In the genomic region with DNA sequence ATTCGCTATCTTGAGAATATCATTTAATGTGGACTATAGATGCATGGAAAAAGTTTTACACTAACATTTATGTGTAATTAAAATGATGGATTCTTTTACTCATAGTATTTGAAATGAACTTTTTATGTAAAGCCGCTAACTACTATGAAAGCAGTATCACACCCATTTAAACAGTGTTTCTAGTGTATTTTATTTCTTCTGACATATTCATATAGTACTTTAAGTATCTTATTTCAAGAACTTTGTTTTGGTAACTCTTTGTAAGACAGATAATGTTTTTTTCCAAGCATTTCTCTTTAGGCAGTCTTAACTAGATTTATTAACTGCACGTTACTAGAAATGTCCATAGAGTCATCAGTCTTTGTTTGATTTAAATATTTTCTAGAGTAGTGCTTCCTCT, we compare ENCODE assay signal across 21 cellular contexts.
"Had no signal": no experiment of that assay in that cellular context is flagged by ENCODE, and none has a peak within 500 bp of the region (broad histone marks: within the 10 kb centered on the region; RNA-seq: fewer than 3 reads in every experiment).

No MANE protein-coding gene starts in this region.

- H3K4me3 Mint-ChIP-seq: immature natural killer cell had no signal

- H3K36me3 ChIP-seq: esophagus muscularis mucosa, gastroesophageal sphincter, heart left ventricle, left lung, lower lobe of right lung had no signal

- H3K27ac ChIP-seq: coronary artery, dorsolateral prefrontal cortex, esophagus muscularis mucosa, foreskin keratinocyte, gastroesophageal sphincter, heart left ventricle, hepatocyte, left lung, lower lobe of right lung had no signal

- H3K4me3 ChIP-seq: coronary artery, dorsolateral prefrontal cortex, esophagus muscularis mucosa, gastroesophageal sphincter, heart left ventricle, hepatocyte, left lung, lower lobe of right lung had no signal

- H3K9me3 ChIP-seq: lower lobe of right lung had no signal

- H3K4me1 ChIP-seq: foreskin keratinocyte, gastroesophageal sphincter, lower lobe of right lung had no signal

- DNase-seq: dermis blood vessel endothelial cell; dorsolateral prefrontal cortex; effector CD4-positive, alpha-beta T cell; effector memory CD4-positive, alpha-beta T cell; foreskin keratinocyte; heart left ventricle; hypothalamus; immature natural killer cell; islet precursor cell; kidney; kidney glomerular epithelial cell; left colon; left lung; left ventricle myocardium superior; lower lobe of right lung; mesenchymal stem cell; midbrain had no signal
